22 cellular contexts compared by ENCODE assay signal in genomic region chr1:31524196-31524967, GRCh38. TPM values are rescaled to one million over a fixed set of nuclear protein-coding genes. Genes with fewer than 3 reads are reported as not detected.
DNase-seq lines count a peak whose midpoint lies in the region; ATAC-seq and TF ChIP-seq lines count a peak whose summit lies in the region.
"Had no signal": no experiment of that assay in that cellular context is flagged by ENCODE, and none has a peak within 500 bp of the region (broad histone marks: within the 10 kb centered on the region; RNA-seq: fewer than 3 reads in every experiment).

No MANE protein-coding gene starts in this region.

- CTCF ChIA-PET in activated CD8-positive, alpha-beta T cell treated with anti-CD3 and anti-CD28 coated beads for 36 hours (lab: Charles Lee), result interaction anchor here (1.3 kb wide), 1 partner anchor 63 kb away, joined by 3 read pairs; no protein-coding TSS in a partner anchor

- no peaks in the 10 kb centered on the region for H3K36me3 Mint-ChIP-seq in GM23338 (ENCODE audit: low read depth)
- no peaks in the 10 kb centered on the region for H3K36me3 Mint-ChIP-seq in activated CD8-positive, alpha-beta T cell treated with anti-CD3 and anti-CD28 coated beads for 36 hours (ENCODE audit: low read depth)
- H3K36me3 Mint-ChIP-seq: activated CD8-positive, alpha-beta memory T cell treated with anti-CD3 and anti-CD28 coated beads, Interleukin-2, amount 10 ng/mL, durations not matched to agents 7 days and 5 days; activated naive CD4-positive, alpha-beta T cell treated with anti-CD3 and anti-CD28 coated beads, Interleukin-2, amount 50 U/mL, for 72 hours had no signal

- H3K9me3 ChIP-seq in esophagus squamous epithelium, result no peaks in the 10 kb centered on the region
- H3K9me3 ChIP-seq: right atrium auricular region had no signal

- no peaks in the 10 kb centered on the region for H3K4me1 Mint-ChIP-seq in GM23338
- H3K4me1 Mint-ChIP-seq in activated CD8-positive, alpha-beta T cell treated with anti-CD3 and anti-CD28 coated beads for 36 hours (ENCODE audit: low read depth), result no peaks in the 10 kb centered on the region
- H3K4me1 Mint-ChIP-seq: activated CD4-positive, alpha-beta T cell treated with anti-CD3 and anti-CD28 coated beads for 36 hours; activated CD8-positive, alpha-beta memory T cell treated with anti-CD3 and anti-CD28 coated beads, Interleukin-2, amount 10 ng/mL, durations not matched to agents 7 days and 5 days had no signal

- H3K27ac Mint-ChIP-seq in GM23338, result no peak overlapping the region
- no peak overlapping the region for H3K27ac Mint-ChIP-seq in activated CD8-positive, alpha-beta T cell treated with anti-CD3 and anti-CD28 coated beads for 36 hours
- H3K27ac Mint-ChIP-seq: activated CD4-positive, alpha-beta T cell treated with anti-CD3 and anti-CD28 coated beads for 36 hours; activated CD8-positive, alpha-beta memory T cell treated with anti-CD3 and anti-CD28 coated beads, Interleukin-2, amount 10 ng/mL, durations not matched to agents 7 days and 5 days; activated naive CD4-positive, alpha-beta T cell treated with anti-CD3 and anti-CD28 coated beads, Interleukin-2, amount 50 U/mL, for 72 hours; activated T-helper 1 cell treated with anti-CD3 and anti-CD28 coated beads, Interleukin-12 subunit alpha, Interleukin-12 subunit beta, Interleukin-2, Interleukin-4 antibody, amounts not matched to agents 30 ng/mL and 10 ng/mL and 1 ng/mL, durations not matched to agents 14 hours and 24 hours and 36 hours had no signal

- H3K4me3 Mint-ChIP-seq in GM23338, result no peak overlapping the region
- no peak overlapping the region for H3K4me3 Mint-ChIP-seq in activated CD8-positive, alpha-beta T cell treated with anti-CD3 and anti-CD28 coated beads for 36 hours
- H3K4me3 Mint-ChIP-seq: activated CD4-positive, alpha-beta T cell treated with anti-CD3 and anti-CD28 coated beads for 36 hours; activated CD8-positive, alpha-beta memory T cell treated with anti-CD3 and anti-CD28 coated beads, Interleukin-2, amount 10 ng/mL, durations not matched to agents 7 days and 5 days; activated T-helper 1 cell treated with anti-CD3 and anti-CD28 coated beads, Interleukin-12 subunit alpha, Interleukin-12 subunit beta, Interleukin-2, Interleukin-4 antibody, amounts not matched to agents 30 ng/mL and 10 ng/mL and 1 ng/mL, durations not matched to agents 14 hours and 24 hours and 36 hours had no signal

- H3K27ac ChIP-seq in GM23338 (ENCODE audit: low read depth), result no peak overlapping the region
- peak overlapping the region; percentile 5 to 71 (median 52) for H3K27ac ChIP-seq in esophagus squamous epithelium
- H3K27ac ChIP-seq: C4-2B, right atrium auricular region had no signal

- H3K4me1 ChIP-seq in GM23338 (ENCODE audit: insufficient read depth) (no peaks in the 10 kb centered on the region), esophagus squamous epithelium (peaks cover 4 to 42% (median 5%) of the 10 kb centered on the region in 3 donors)
- H3K4me1 ChIP-seq: right atrium auricular region had no signal

- H3K36me3 ChIP-seq in GM23338 (ENCODE audit: insufficient read depth) (no peaks in the 10 kb centered on the region), esophagus squamous epithelium (no peaks in the 10 kb centered on the region)
- H3K36me3 ChIP-seq: right atrium auricular region had no signal

- H3K79me2 ChIP-seq in GM23338 (replicated peaks; ENCODE audit: insufficient read depth), result no peaks in the 10 kb centered on the region

- no peak for ATAC-seq in GM23338
- no peak for ATAC-seq in activated CD8-positive, alpha-beta T cell treated with anti-CD3 and anti-CD28 coated beads for 36 hours
- ATAC-seq: activated CD8-positive, alpha-beta memory T cell treated with anti-CD3 and anti-CD28 coated beads, Interleukin-2, amount 10 ng/mL, durations not matched to agents 7 days and 5 days had no signal

- H3F3A ChIP-seq in GM23338 (replicated peaks; ENCODE audit: low read depth), result no peaks in the 10 kb centered on the region

- TF ChIP-seq CTCF in GM23338 (conservative IDR thresholded peaks at IDR 0.05; ENCODE audit: low read depth in 2 of 2) (no peak), esophagus squamous epithelium (IDR thresholded peaks at IDR 0.05) (no peak)
- TF ChIP-seq CTCF in activated CD8-positive, alpha-beta T cell treated with anti-CD3 and anti-CD28 coated beads for 36 hours (IDR thresholded peaks at IDR 0.05), result no peak

- no peak overlapping the region for H3K4me3 ChIP-seq in GM23338
- no peak overlapping the region for H3K4me3 ChIP-seq in esophagus squamous epithelium
- H3K4me3 ChIP-seq: right atrium auricular region had no signal

- H3K27me3 ChIP-seq in GM23338 (ENCODE audit: insufficient read depth), result no peaks in the 10 kb centered on the region
- H3K27me3 ChIP-seq in esophagus squamous epithelium, result no peaks in the 10 kb centered on the region
- H3K27me3 ChIP-seq: right atrium auricular region had no signal

- no peak for DNase-seq in GM23338 (ENCODE audit: low spot score)
- DNase-seq in OCI-M1 (lab: John Stamatoyannopoulos, UW), result peak; percentile 64
- DNase-seq in esophagus squamous epithelium (lab: John Stamatoyannopoulos, UW), result no peak
- peak; percentile 7 for DNase-seq in pons (ENCODE audit: low spot score)
- no peak for DNase-seq in kidney tubule cell (ENCODE audit: low spot score)
- no peak for DNase-seq in activated CD8-positive, alpha-beta T cell treated with anti-CD3 and anti-CD28 coated beads for 36 hours
- no peak for DNase-seq in NCI-H2081 treated with DMSO at 0.1 percent for 48 hours (lab: John Stamatoyannopoulos, UW)
- no peak for DNase-seq in T-helper 2 cell
- DNase-seq: activated CD4-positive, alpha-beta T cell treated with anti-CD3 and anti-CD28 coated beads for 36 hours; activated CD8-positive, alpha-beta memory T cell treated with anti-CD3 and anti-CD28 coated beads, Interleukin-2, amount 10 ng/mL, durations not matched to agents 7 days and 5 days; cerebellar nuclear complex; head of caudate nucleus; NCI-H1048; NCI-H1930; NCI-H345; NCI-H82; stimulated activated CD4-positive, alpha-beta T cell treated with anti-CD3 and anti-CD28 coated beads, Interleukin-12 subunit alpha, Interleukin-12 subunit beta, amount 100 ng/mL, for 4 hours; SW 1271 had no signal

- no peaks in the 10 kb centered on the region for H3K9me3 Mint-ChIP-seq in GM23338
- H3K9me3 Mint-ChIP-seq in activated CD8-positive, alpha-beta T cell treated with anti-CD3 and anti-CD28 coated beads for 36 hours, result no peaks in the 10 kb centered on the region
- H3K9me3 Mint-ChIP-seq: activated T-helper 1 cell treated with anti-CD3 and anti-CD28 coated beads, Interleukin-12 subunit alpha, Interleukin-12 subunit beta, Interleukin-2, Interleukin-4 antibody, amounts not matched to agents 30 ng/mL and 10 ng/mL and 1 ng/mL, durations not matched to agents 14 hours and 24 hours and 36 hours had no signal

- H2AFZ ChIP-seq in GM23338, result peak overlapping the region; percentile 24; the same call in 1 of the 2 replicates

- H3K9me2 ChIP-seq in GM23338 (ENCODE audit: insufficient read depth), result peaks cover 11% of the 10 kb centered on the region; the same call in 1 of the 2 replicates

- intact Hi-C loops in esophagus squamous epithelium (cut with DNase I), result no loop called here
- intact Hi-C loops in activated CD8-positive, alpha-beta T cell treated with anti-CD3 and anti-CD28 coated beads for 36 hours (cut with micrococcal nuclease), result no loop called here

- no peak for TF ChIP-seq POLR2A in esophagus squamous epithelium (IDR thresholded peaks at IDR 0.05)

- no peak overlapping the region for H3K4me2 ChIP-seq in GM23338

- H4K20me1 ChIP-seq in GM23338 (replicated peaks; ENCODE audit: insufficient read depth), result no peaks in the 10 kb centered on the region

- POLR2A ChIA-PET in activated CD8-positive, alpha-beta T cell treated with anti-CD3 and anti-CD28 coated beads for 36 hours (lab: Charles Lee), result no interaction called here

- H3K27me3 Mint-ChIP-seq in GM23338 (ENCODE audit: insufficient read depth, low read depth, poor library complexity), result peaks cover 5% of the 10 kb centered on the region
- H3K27me3 Mint-ChIP-seq in activated CD8-positive, alpha-beta T cell treated with anti-CD3 and anti-CD28 coated beads for 36 hours, result peaks cover 2% of the 10 kb centered on the region

- WGBS in esophagus squamous epithelium, 2 donors, result 61 to 70% methylated on average over 13 to 15 of the region's 15 CpGs

TF ChIP-seq in GM23338, 12 proteins besides CTCF, POLR2A, EP300 and RAD21 (continues in another document):
- TF ChIP-seq POLR2AphosphoS5 (IDR thresholded peaks at IDR 0.05; ENCODE audit: low read depth), result no peak
- no peak for TF ChIP-seq EZH2 (IDR thresholded peaks at IDR 0.05; ENCODE audit: low read depth, unreplicated experiment)
- no peak for TF ChIP-seq ZNF114 (CRISPR knock-in tag; IDR thresholded peaks at IDR 0.05)
- no peak for TF ChIP-seq JUNB (IDR thresholded peaks at IDR 0.05; ENCODE audit: unreplicated experiment)
- no peak for TF ChIP-seq EZH2phosphoT487 (IDR thresholded peaks at IDR 0.05; ENCODE audit: unreplicated experiment)
- no peak for TF ChIP-seq STAT1 (IDR thresholded peaks at IDR 0.05; ENCODE audit: unreplicated experiment)
- no peak for TF ChIP-seq REST (IDR thresholded peaks at IDR 0.05; ENCODE audit: unreplicated experiment)

RNA-seq across cellular contexts. Expression of gene TINAGL1, which starts 51.9 kb away (rescaled TPM):
- total RNA-seq in GM23338 (2014; rRNA removed; shearing (Covaris generic)), result 15.8 and 20.4 TPM in 2 replicates
- 6.2 and 6.8 TPM in 2 replicates for polyA plus RNA-seq in GM23338 (2016; fragmentation: Nextera tagmentation; extraction: Ambion mirVana)
- 10 to 100 TPM; 24.5 to 56.4 (median 44.6) TPM for total RNA-seq in esophagus squamous epithelium
- total RNA-seq in activated CD8-positive, alpha-beta T cell treated with anti-CD3 and anti-CD28 coated beads for 36 hours, result not detected
- total RNA-seq: activated CD4-positive, alpha-beta T cell treated with anti-CD3 and anti-CD28 coated beads for 36 hours; activated CD8-positive, alpha-beta memory T cell treated with anti-CD3 and anti-CD28 coated beads, Interleukin-2, amount 10 ng/mL, durations not matched to agents 7 days and 5 days; activated naive CD4-positive, alpha-beta T cell treated with anti-CD3 and anti-CD28 coated beads, Interleukin-2, amount 50 U/mL, for 72 hours; activated T-helper 1 cell treated with anti-CD3 and anti-CD28 coated beads, Interleukin-12 subunit alpha, Interleukin-12 subunit beta, Interleukin-2, Interleukin-4 antibody, amounts not matched to agents 30 ng/mL and 10 ng/mL and 1 ng/mL, durations not matched to agents 14 hours and 24 hours and 36 hours had no signal

Comparison
In these comparisons a context has a peak if more than half of its experiments do, and no peak if none do; other contexts are left out.
1. DNase-seq: peak in OCI-M1 (single experiment) and pons (single experiment); none in GM23338 (single experiment), esophagus squamous epithelium (single experiment), kidney tubule cell (single experiment), activated CD8-positive, alpha-beta T cell treated with anti-CD3 and anti-CD28 coated beads for 36 hours (single experiment), NCI-H2081 treated with DMSO at 0.1 percent for 48 hours (single experiment) and T-helper 2 cell (0 of 5).
2. RNA of gene TINAGL1, which starts 51.9 kb away (total RNA-seq): 24.5 to 56.4 TPM in esophagus squamous epithelium and 15.8 to 20.4 TPM in GM23338; not detected in activated CD8-positive, alpha-beta T cell treated with anti-CD3 and anti-CD28 coated beads for 36 hours; every median in the first group is over 10 times any median in the second.